23 cellular contexts compared by ENCODE assay signal in the genomic region with DNA sequence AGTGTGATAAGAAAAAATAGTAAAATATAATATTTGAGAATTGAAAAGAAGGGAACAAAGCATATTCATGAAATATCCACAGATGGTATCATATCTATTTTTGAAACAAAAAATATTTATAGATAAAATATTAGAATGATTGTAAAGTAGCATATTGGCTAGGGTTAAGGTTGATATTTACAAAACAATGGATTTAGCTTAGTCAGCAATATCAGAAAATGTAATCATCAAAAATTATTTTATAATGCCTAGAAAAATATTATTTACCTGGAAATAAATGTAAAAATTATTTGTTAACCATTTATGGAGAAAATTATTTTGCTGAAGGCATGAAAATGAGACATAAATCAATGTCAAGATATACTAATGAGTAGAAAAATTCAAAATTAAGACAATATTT. TPM values are rescaled to one million over a fixed set of nuclear protein-coding genes. Genes with fewer than 3 reads are reported as not detected.
DNase-seq lines count a peak whose midpoint lies in the region; ATAC-seq, FAIRE-seq and TF ChIP-seq lines count a peak whose summit lies in the region.
"Had no signal": no experiment of that assay in that cellular context is flagged by ENCODE, and none has a peak within 500 bp of the region (broad histone marks: within the 10 kb centered on the region; RNA-seq: fewer than 3 reads in every experiment).

No MANE protein-coding gene starts in this region.

- POLR2A ChIA-PET in A549 (lab: Yijun Ruan, JAX) (no interaction called here), K562 (lab: Yijun Ruan, JAX) (no interaction called here)

- no TSS peak for BruUV-seq in K562 (replicated peaks; lab: Mats Ljungman, UMichigan)

- CTCF ChIA-PET in A549 (lab: Yijun Ruan, JAX), result interaction anchor here (1.0 to 2.3 kb wide), 3 partner anchors 16 to 52 kb away, joined by 3 to 10 read pairs (median 4); a partner anchor contains a TSS
- CTCF ChIA-PET in K562 (lab: Yijun Ruan, JAX; ENCODE audit: low intra/inter-chr PET ratio), result no interaction called here

- H3K36me3 ChIP-seq in K562 (ENCODE audit: control insufficient read depth, insufficient read depth, low read length) (no peaks in the 10 kb centered on the region), kidney (ENCODE audit: control insufficient read depth in 1 of 2, insufficient read depth in 2 of 2, low read length in 2 of 2) (no peaks in the 10 kb centered on the region)
- H3K36me3 ChIP-seq: BE2C had no signal

- H3K79me2 ChIP-seq in K562 (ENCODE audit: control insufficient read depth, insufficient read depth, low read length), result no peaks in the 10 kb centered on the region

- H3K27ac ChIP-seq in A549, result no peak overlapping the region
- no peak overlapping the region for H3K27ac ChIP-seq in K562 (ENCODE audit: extremely low read depth, low read depth, low read length)
- no peak overlapping the region for H3K27ac ChIP-seq in kidney (ENCODE audit: low read depth in 2 of 2, low read length in 2 of 2)
- H3K27ac ChIP-seq: BLaER1 treated with 17β-estradiol and CSF1 and Interleukin-3, amounts not matched to agents 10 nM and 100 nM had no signal

- H3K4me1 ChIP-seq in A549, result no peaks in the 10 kb centered on the region
- H3K4me1 ChIP-seq in K562 (replicated peaks in 1 of 2; ENCODE audit: control insufficient read depth in 2 of 2, insufficient read depth in 2 of 2, low read length in 2 of 2), result no peaks in the 10 kb centered on the region
- H3K4me1 ChIP-seq in kidney (ENCODE audit: control insufficient read depth in 1 of 2, insufficient read depth in 1 of 2, low read depth in 1 of 2, low read length in 2 of 2), result no peaks in the 10 kb centered on the region
- H3K4me1 ChIP-seq: BE2C; BLaER1 treated with 17β-estradiol and CSF1 and Interleukin-3, amounts not matched to agents 10 nM and 100 nM; HAP-1 had no signal

- TF ChIP-seq CTCF in A549 (IDR thresholded peaks at IDR 0.05), result no peak
- TF ChIP-seq CTCF in K562 (IDR thresholded peaks at IDR 0.05 in 2 of 3, conservative IDR thresholded peaks at IDR 0.05 in 1 of 3; ENCODE audit: insufficient read depth in 2 of 3, low read depth in 1 of 3, low read length in 3 of 3), result no peak
- no peak for TF ChIP-seq CTCF in kidney (IDR thresholded peaks at IDR 0.05; ENCODE audit: borderline replicate concordance, extremely low read depth, insufficient read depth)

- no peaks in the 10 kb centered on the region for H3K9me1 ChIP-seq in K562 (ENCODE audit: control insufficient read depth, insufficient read depth, low read length)

- H3K4me3 ChIP-seq in A549, result no peak overlapping the region
- H3K4me3 ChIP-seq in K562, result no peak overlapping the region
- H3K4me3 ChIP-seq in kidney (ENCODE audit: low read length in 2 of 2), result no peak overlapping the region
- H3K4me3 ChIP-seq: BLaER1 treated with 17β-estradiol and CSF1 and Interleukin-3, amounts not matched to agents 10 nM and 100 nM; GM12878; GM23338; HAP-1 had no signal

- no peak for DNase-seq in A549 (ENCODE audit: low read depth in 1 of 2, low spot score in 1 of 2)
- DNase-seq in K562 (ENCODE audit: extremely low read depth in 1 of 4, low spot score in 3 of 4), result no peak
- no peak for DNase-seq in kidney
- DNase-seq: ACHN; AML-193; BE2C; CD4-positive, alpha-beta T cell; CD8-positive, alpha-beta memory T cell; DMS 273 treated with DMSO at 0.1 percent for 48 hours; DMS79; EL; GDM1; HFFc6 had no signal

- intact Hi-C loops in K562 (cut with micrococcal nuclease) (no loop called here), kidney (cut with DNase I) (no loop called here)

- H3K27me3 ChIP-seq in K562 (ENCODE audit: control insufficient read depth in 2 of 2, insufficient read depth in 2 of 2, low read length in 2 of 2), result no peaks in the 10 kb centered on the region
- H3K27me3 ChIP-seq: BE2C; BLaER1 treated with 17β-estradiol and CSF1 and Interleukin-3, amounts not matched to agents 10 nM and 100 nM had no signal

- H3K4me2 ChIP-seq in A549 (no peak overlapping the region), K562 (ENCODE audit: insufficient read depth, low read length) (no peak overlapping the region)
- H3K4me2 ChIP-seq: BLaER1 treated with 17β-estradiol and CSF1 and Interleukin-3, amounts not matched to agents 10 nM and 100 nM; GM23338 had no signal

- no peaks in the 10 kb centered on the region for H4K20me1 ChIP-seq in K562 (replicated peaks; ENCODE audit: control insufficient read depth, insufficient read depth, low read length)
- H4K20me1 ChIP-seq: BLaER1 treated with 17β-estradiol and CSF1 and Interleukin-3, amounts not matched to agents 10 nM and 100 nM had no signal

- TF ChIP-seq RAD21 in A549 (conservative IDR thresholded peaks at IDR 0.05 in 1 of 2, IDR thresholded peaks at IDR 0.05 in 1 of 2), result no peak
- TF ChIP-seq RAD21 in K562 (CRISPR knock-in tag; conservative IDR thresholded peaks at IDR 0.05 in 1 of 2, IDR thresholded peaks at IDR 0.05 in 1 of 2), result no peak

- FAIRE-seq in A549 (lab: Jason Lieb, UNC), result no peak
- FAIRE-seq in K562 (lab: Jason Lieb, UNC), result no peak
- FAIRE-seq in kidney (lab: Jason Lieb, UNC), result peak; percentile 73
- FAIRE-seq: A204.1, D721Med, GM12878, H54 had no signal

- no peak overlapping the region for H3K9ac ChIP-seq in K562 (ENCODE audit: insufficient read depth in 1 of 2, low read depth in 2 of 2, low read length in 2 of 2)
- no peak overlapping the region for H3K9ac ChIP-seq in kidney (ENCODE audit: low read length in 2 of 2)
- H3K9ac ChIP-seq: BLaER1 treated with 17β-estradiol and CSF1 and Interleukin-3, amounts not matched to agents 10 nM and 100 nM had no signal

- TF ChIP-seq POLR2A in A549 (IDR thresholded peaks at IDR 0.05; ENCODE audit: low read length) (no peak), K562 (conservative IDR thresholded peaks at IDR 0.05) (no peak)

- no peak overlapping the region for H2AFZ ChIP-seq in K562 (ENCODE audit: low read depth, low read length)
- H2AFZ ChIP-seq: GM23338 had no signal

- ATAC-seq in A549 (no peak), K562 (no peak), HG02642 (IDR thresholded peaks at IDR 0.05; ENCODE audit: poor library complexity, unreplicated experiment) (no peak), esophagus mucosa (no peak)
- ATAC-seq: GM12878, GM23338 had no signal

- in situ Hi-C loops in K562 (cut with MboI), result no loop called here

- TF ChIP-seq EP300 in A549 (IDR thresholded peaks at IDR 0.05), result no peak
- TF ChIP-seq EP300 in K562 (IDR thresholded peaks at IDR 0.05; ENCODE audit: low read length), result no peak

- H3K9me3 ChIP-seq in A549 (peaks cover 25% of the 10 kb centered on the region; the same call in 1 of the 3 replicates), K562 (replicated peaks; ENCODE audit: control insufficient read depth, insufficient read depth, low read depth, low read length) (no peaks in the 10 kb centered on the region), kidney (ENCODE audit: control insufficient read depth in 1 of 2, low read length in 2 of 2) (peaks cover 0 to 13% of the 10 kb centered on the region in 2 donors)
- H3K9me3 ChIP-seq: BE2C had no signal

RNA-seq across cellular contexts. Expression of a gene that starts 12.8 kb away (rescaled TPM):
- 6.0 and 6.9 TPM in 2 replicates for polyA plus RNA-seq in A549 (2011; rRNA removed)
- 1.8 and 2.3 TPM in 2 replicates for polyA plus RNA-seq in A549 (2012; cell fraction: cytosol; rRNA removed)
- polyA plus RNA-seq in A549 (2012; cell fraction: nucleus; rRNA removed), result 1.1 and 1.4 TPM in 2 replicates
- polyA plus RNA-seq in A549 (2017; fragmentation: RNase III; extraction: RNeasy Plus Mini Kit Qiagen cat#74134 plus additional on column Dnase treatment), result 11.0 to 12.6 TPM (median 11.6 TPM) in 3 replicates
- 2.6 and 3.9 TPM in 2 replicates for polyA minus RNA-seq in A549 (2011; rRNA and poly(A)+ RNA removed)
- not detected in 2 replicates for total RNA-seq in K562 (2011; cell fraction: chromatin; rRNA removed; ENCODE audit: low replicate concordance)
- not detected in 2 replicates for total RNA-seq in K562 (2011; cell fraction: nucleolus; rRNA removed)
- total RNA-seq in K562 (2011; cell fraction: nucleoplasm; rRNA removed), result not detected in 2 replicates
- total RNA-seq in K562 (2014; rRNA removed), result not detected in 2 replicates
- total RNA-seq in K562 (2014; rRNA removed; fragmentation: Illumina TruSeq; extraction: Trizol), result not detected in 2 replicates
- total RNA-seq in K562 (2015; rRNA removed; fragmentation: Illumina TruSeq; extraction: Trizol), result 0.26 and 0.33 TPM in 2 replicates
- 0.13 TPM in 1 of 2 replicates, not detected in the other for total RNA-seq in K562 (2021)
- not detected in 2 replicates for polyA plus RNA-seq in K562 (2011; rRNA removed)
- not detected in 2 replicates for polyA plus RNA-seq in K562 (2011; cell fraction: cytosol; rRNA removed)
- not detected in 2 replicates for polyA plus RNA-seq in K562 (2011; cell fraction: nucleus; rRNA removed)
- polyA plus RNA-seq in K562 (2012), result 0.03 and 0.07 TPM in 2 replicates
- polyA plus RNA-seq in K562 (2014; fragmentation: Illumina TruSeq; extraction: Trizol), result 0.04 TPM in 1 of 2 replicates, not detected in the other
- under 1 TPM in 1 of 2 experiments, not detected in 1; 0.01 TPM for polyA plus RNA-seq in K562 (2014; fragmentation: Nextera tagmentation; extraction: Ambion mirVana)
- polyA plus RNA-seq in K562 (2014; rRNA removed), result 0.07 TPM in 1 of 2 replicates, not detected in the other
- not detected in 2 replicates for polyA minus RNA-seq in K562 (2011; rRNA and poly(A)+ RNA removed)
- not detected in 2 replicates for polyA minus RNA-seq in K562 (2011; cell fraction: cytosol; rRNA and poly(A)+ RNA removed)
- 0.13 TPM in 1 of 2 replicates, not detected in the other for polyA minus RNA-seq in K562 (2011; cell fraction: nucleus; rRNA and poly(A)+ RNA removed)
- 2.2 TPM for total RNA-seq in kidney
- polyA plus RNA-seq in kidney (ENCODE audit: insufficient read depth, low read depth, low replicate concordance), result 0.17 TPM
- 9.6 TPM for total RNA-seq in esophagus mucosa

RNA-seq across cellular contexts. Expression of a gene that starts 22.8 kb away (rescaled TPM):
- polyA plus RNA-seq in A549 (2011; rRNA removed), result 21.8 TPM in 2 replicates
- 3.6 and 3.8 TPM in 2 replicates for polyA plus RNA-seq in A549 (2012; cell fraction: cytosol; rRNA removed)
- 4.8 and 9.6 TPM in 2 replicates for polyA plus RNA-seq in A549 (2012; cell fraction: nucleus; rRNA removed)
- 13.4 to 14.2 TPM (median 14.0 TPM) in 3 replicates for polyA plus RNA-seq in A549 (2017; fragmentation: RNase III; extraction: RNeasy Plus Mini Kit Qiagen cat#74134 plus additional on column Dnase treatment)
- polyA minus RNA-seq in A549 (2011; rRNA and poly(A)+ RNA removed), result 8.9 and 10.5 TPM in 2 replicates
- 22.9 and 44.4 TPM in 2 replicates for total RNA-seq in K562 (2011; cell fraction: chromatin; rRNA removed; ENCODE audit: low replicate concordance)
- total RNA-seq in K562 (2011; cell fraction: nucleolus; rRNA removed), result 13.0 TPM in 2 replicates
- 17.7 and 22.8 TPM in 2 replicates for total RNA-seq in K562 (2011; cell fraction: nucleoplasm; rRNA removed)
- total RNA-seq in K562 (2014; rRNA removed), result 18.0 and 20.1 TPM in 2 replicates
- 27.6 and 28.4 TPM in 2 replicates for total RNA-seq in K562 (2014; rRNA removed; fragmentation: Illumina TruSeq; extraction: Trizol)
- total RNA-seq in K562 (2015; rRNA removed; fragmentation: Illumina TruSeq; extraction: Trizol), result 29.9 and 30.6 TPM in 2 replicates
- 19.0 and 19.5 TPM in 2 replicates for total RNA-seq in K562 (2021)
- polyA plus RNA-seq in K562 (2011; rRNA removed), result 2.3 and 16.1 TPM in 2 replicates
- 0.77 and 2.9 TPM in 2 replicates for polyA plus RNA-seq in K562 (2011; cell fraction: cytosol; rRNA removed)
- polyA plus RNA-seq in K562 (2011; cell fraction: nucleus; rRNA removed), result 4.1 and 23.4 TPM in 2 replicates
- 18.2 and 30.5 TPM in 2 replicates for polyA plus RNA-seq in K562 (2012)
- polyA plus RNA-seq in K562 (2014; fragmentation: Illumina TruSeq; extraction: Trizol), result 17.7 and 22.3 TPM in 2 replicates
- 10 to 100 TPM; 14.8 to 16.5 TPM for polyA plus RNA-seq in K562 (2014; fragmentation: Nextera tagmentation; extraction: Ambion mirVana)
- polyA plus RNA-seq in K562 (2014; rRNA removed), result 21.8 and 24.7 TPM in 2 replicates
- 2.0 and 18.9 TPM in 2 replicates for polyA minus RNA-seq in K562 (2011; rRNA and poly(A)+ RNA removed)
- 0.55 and 6.7 TPM in 2 replicates for polyA minus RNA-seq in K562 (2011; cell fraction: cytosol; rRNA and poly(A)+ RNA removed)
- 3.9 and 12.9 TPM in 2 replicates for polyA minus RNA-seq in K562 (2011; cell fraction: nucleus; rRNA and poly(A)+ RNA removed)
- total RNA-seq in kidney, result 42.2 TPM
- polyA plus RNA-seq in kidney (ENCODE audit: insufficient read depth, low read depth, low replicate concordance), result 14.2 TPM
- 7.5 TPM for total RNA-seq in esophagus mucosa

RNA-seq across cellular contexts. Expression of a gene that starts 33.7 kb away (rescaled TPM):
- polyA plus RNA-seq in A549 (2011; rRNA removed) (not detected in 2 replicates), A549 (2017; fragmentation: RNase III; extraction: RNeasy Plus Mini Kit Qiagen cat#74134 plus additional on column Dnase treatment) (not detected in 3 replicates), K562 (2011; rRNA removed) (not detected in 2 replicates), K562 (2014; fragmentation: Illumina TruSeq; extraction: Trizol) (not detected in 2 replicates), K562 (2014; fragmentation: Nextera tagmentation; extraction: Ambion mirVana) (not detected), K562 (2014; rRNA removed) (not detected in 2 replicates), kidney (ENCODE audit: insufficient read depth, low read depth, low replicate concordance) (not detected)
- not detected in 2 replicates for polyA plus RNA-seq in A549 (2012; cell fraction: cytosol; rRNA removed)
- not detected in 2 replicates for polyA plus RNA-seq in A549 (2012; cell fraction: nucleus; rRNA removed)
- polyA minus RNA-seq in A549 (2011; rRNA and poly(A)+ RNA removed), result not detected in 2 replicates
- total RNA-seq in K562 (2011; cell fraction: chromatin; rRNA removed; ENCODE audit: low replicate concordance), result not detected in 2 replicates
- total RNA-seq in K562 (2011; cell fraction: nucleolus; rRNA removed), result not detected in 2 replicates
- total RNA-seq in K562 (2011; cell fraction: nucleoplasm; rRNA removed), result not detected in 2 replicates
- total RNA-seq in K562 (2014; rRNA removed) (not detected in 2 replicates), K562 (2014; rRNA removed; fragmentation: Illumina TruSeq; extraction: Trizol) (not detected in 2 replicates), K562 (2015; rRNA removed; fragmentation: Illumina TruSeq; extraction: Trizol) (not detected in 2 replicates), K562 (2021) (not detected in 2 replicates), kidney (not detected), esophagus mucosa (not detected)
- not detected in 2 replicates for polyA plus RNA-seq in K562 (2011; cell fraction: cytosol; rRNA removed)
- not detected in 2 replicates for polyA plus RNA-seq in K562 (2011; cell fraction: nucleus; rRNA removed)
- not detected in 2 replicates for polyA plus RNA-seq in K562 (2012)
- polyA minus RNA-seq in K562 (2011; rRNA and poly(A)+ RNA removed), result not detected in 2 replicates
- polyA minus RNA-seq in K562 (2011; cell fraction: cytosol; rRNA and poly(A)+ RNA removed), result not detected in 2 replicates
- polyA minus RNA-seq in K562 (2011; cell fraction: nucleus; rRNA and poly(A)+ RNA removed), result not detected in 2 replicates
- total RNA-seq: CD4-positive, alpha-beta T cell; CD8-positive, alpha-beta memory T cell; HFFc6 had no signal
- polyA plus RNA-seq: CD14-positive monocyte; CD8-positive, alpha-beta memory T cell had no signal

RNA-seq across cellular contexts. Expression of a gene that starts 52.1 kb away (rescaled TPM):
- polyA plus RNA-seq in A549 (2011; rRNA removed), result 0.97 and 2.2 TPM in 2 replicates
- 1.1 and 1.9 TPM in 2 replicates for polyA plus RNA-seq in A549 (2012; cell fraction: cytosol; rRNA removed)
- polyA plus RNA-seq in A549 (2012; cell fraction: nucleus; rRNA removed), result 2.3 and 3.0 TPM in 2 replicates
- 3.0 to 3.3 TPM (median 3.1 TPM) in 3 replicates for polyA plus RNA-seq in A549 (2017; fragmentation: RNase III; extraction: RNeasy Plus Mini Kit Qiagen cat#74134 plus additional on column Dnase treatment)
- polyA minus RNA-seq in A549 (2011; rRNA and poly(A)+ RNA removed), result 4.6 and 5.8 TPM in 2 replicates
- not detected in 2 replicates for total RNA-seq in K562 (2011; cell fraction: chromatin; rRNA removed; ENCODE audit: low replicate concordance)
- total RNA-seq in K562 (2011; cell fraction: nucleolus; rRNA removed), result not detected in 2 replicates
- 0.15 TPM in 1 of 2 replicates, not detected in the other for total RNA-seq in K562 (2011; cell fraction: nucleoplasm; rRNA removed)
- 0.20 TPM in 1 of 2 replicates, not detected in the other for total RNA-seq in K562 (2014; rRNA removed)
- total RNA-seq in K562 (2014; rRNA removed; fragmentation: Illumina TruSeq; extraction: Trizol), result 0.03 TPM in 1 of 2 replicates, not detected in the other
- total RNA-seq in K562 (2015; rRNA removed; fragmentation: Illumina TruSeq; extraction: Trizol), result 0.04 and 0.15 TPM in 2 replicates
- 0.11 and 0.47 TPM in 2 replicates for total RNA-seq in K562 (2021)
- 0.07 TPM in 1 of 2 replicates, not detected in the other for polyA plus RNA-seq in K562 (2011; rRNA removed)
- 0.01 TPM in 2 replicates for polyA plus RNA-seq in K562 (2011; cell fraction: cytosol; rRNA removed)
- 0.04 and 0.08 TPM in 2 replicates for polyA plus RNA-seq in K562 (2011; cell fraction: nucleus; rRNA removed)
- polyA plus RNA-seq in K562 (2012), result 0.04 and 0.05 TPM in 2 replicates
- polyA plus RNA-seq in K562 (2014; fragmentation: Illumina TruSeq; extraction: Trizol), result 0.06 TPM in 2 replicates
- polyA plus RNA-seq in K562 (2014; fragmentation: Nextera tagmentation; extraction: Ambion mirVana), result under 1 TPM in 1 of 2 experiments, not detected in 1; 0.03 TPM
- 0.04 TPM in 1 of 2 replicates, not detected in the other for polyA plus RNA-seq in K562 (2014; rRNA removed)
- 0.04 TPM in 1 of 2 replicates, not detected in the other for polyA minus RNA-seq in K562 (2011; rRNA and poly(A)+ RNA removed)
- not detected in 2 replicates for polyA minus RNA-seq in K562 (2011; cell fraction: cytosol; rRNA and poly(A)+ RNA removed)
- 0.40 TPM in 1 of 2 replicates, not detected in the other for polyA minus RNA-seq in K562 (2011; cell fraction: nucleus; rRNA and poly(A)+ RNA removed)
- 21.8 TPM for total RNA-seq in kidney
- polyA plus RNA-seq in kidney (ENCODE audit: insufficient read depth, low read depth, low replicate concordance), result 7.2 TPM
- 3.3 TPM for total RNA-seq in esophagus mucosa
